In the genomic region with DNA sequence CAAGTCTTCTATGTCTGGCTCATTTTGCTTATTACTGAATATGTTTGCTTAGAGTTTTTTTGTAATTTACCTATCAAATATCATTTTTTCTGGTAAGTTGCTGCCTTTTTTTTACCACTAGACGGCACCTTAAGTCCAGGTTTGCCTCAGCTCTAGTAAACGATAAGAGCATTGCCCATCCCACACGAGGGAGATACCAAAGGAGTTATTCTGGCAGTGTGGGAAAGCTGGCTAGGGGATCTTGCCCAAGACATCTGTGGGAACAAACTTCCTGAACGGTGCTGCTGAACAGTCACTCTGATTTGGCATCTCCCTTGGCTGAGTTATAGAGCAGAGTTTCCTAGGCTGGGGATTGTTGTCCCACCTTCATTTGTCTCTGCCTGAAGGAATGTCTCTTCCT, we compare ENCODE assay signal across 1 cellular context.
TF ChIP-seq lines count a peak whose summit lies in the region.

No MANE protein-coding gene starts in this region.

TF ChIP-seq in HCT116, 20 proteins besides CTCF, POLR2A, EP300 and RAD21 (continued from another document):
- TF ChIP-seq, protein P1, sequence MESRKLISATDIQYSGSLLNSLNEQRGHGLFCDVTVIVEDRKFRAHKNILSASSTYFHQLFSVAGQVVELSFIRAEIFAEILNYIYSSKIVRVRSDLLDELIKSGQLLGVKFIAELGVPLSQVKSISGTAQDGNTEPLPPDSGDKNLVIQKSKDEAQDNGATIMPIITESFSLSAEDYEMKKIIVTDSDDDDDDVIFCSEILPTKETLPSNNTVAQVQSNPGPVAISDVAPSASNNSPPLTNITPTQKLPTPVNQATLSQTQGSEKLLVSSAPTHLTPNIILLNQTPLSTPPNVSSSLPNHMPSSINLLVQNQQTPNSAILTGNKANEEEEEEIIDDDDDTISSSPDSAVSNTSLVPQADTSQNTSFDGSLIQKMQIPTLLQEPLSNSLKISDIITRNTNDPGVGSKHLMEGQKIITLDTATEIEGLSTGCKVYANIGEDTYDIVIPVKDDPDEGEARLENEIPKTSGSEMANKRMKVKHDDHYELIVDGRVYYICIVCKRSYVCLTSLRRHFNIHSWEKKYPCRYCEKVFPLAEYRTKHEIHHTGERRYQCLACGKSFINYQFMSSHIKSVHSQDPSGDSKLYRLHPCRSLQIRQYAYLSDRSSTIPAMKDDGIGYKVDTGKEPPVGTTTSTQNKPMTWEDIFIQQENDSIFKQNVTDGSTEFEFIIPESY (IDR thresholded peaks at IDR 0.05; ENCODE audit: extremely low read depth, insufficient replicate concordance, low read length), result no peak
- TF ChIP-seq, protein P2, sequence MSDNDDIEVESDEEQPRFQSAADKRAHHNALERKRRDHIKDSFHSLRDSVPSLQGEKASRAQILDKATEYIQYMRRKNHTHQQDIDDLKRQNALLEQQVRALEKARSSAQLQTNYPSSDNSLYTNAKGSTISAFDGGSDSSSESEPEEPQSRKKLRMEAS (IDR thresholded peaks at IDR 0.05), result no peak
- no peak for TF ChIP-seq CEBPB (IDR thresholded peaks at IDR 0.05; ENCODE audit: low read depth)
- no peak for TF ChIP-seq SRF (IDR thresholded peaks at IDR 0.05; ENCODE audit: low read depth)
- no peak for TF ChIP-seq CBX3 (IDR thresholded peaks at IDR 0.05; ENCODE audit: low read depth)
- no peak for TF ChIP-seq ELF1 (IDR thresholded peaks at IDR 0.05; ENCODE audit: borderline replicate concordance, low read depth)
- TF ChIP-seq EZH2 (IDR thresholded peaks at IDR 0.05), result no peak
- no peak for TF ChIP-seq ZFX (IDR thresholded peaks at IDR 0.05)
- TF ChIP-seq ZNF274 (IDR thresholded peaks at IDR 0.05; ENCODE audit: low read depth, low read length), result no peak
